Comparison of ENCODE assay signal across 12 cellular contexts in genomic region chr15:67043939-67044771, GRCh38. TPM values are rescaled to one million over a fixed set of nuclear protein-coding genes. Genes with fewer than 3 reads are reported as not detected.
DNase-seq lines count a peak whose midpoint lies in the region; ATAC-seq and TF ChIP-seq lines count a peak whose summit lies in the region.
"Had no signal": no experiment of that assay in that cellular context is flagged by ENCODE, and none has a peak within 500 bp of the region (broad histone marks: within the 10 kb centered on the region; RNA-seq: fewer than 3 reads in every experiment).

No MANE protein-coding gene starts in this region.

- no peak overlapping the region for H3K9ac ChIP-seq in SK-N-MC (ENCODE audit: insufficient read length)

- H3K4me3 ChIP-seq in SK-N-MC: no peak overlapping the region
- H3K4me3 ChIP-seq: skin epidermis had no signal

- H3K9me3 Mint-ChIP-seq in progenitor cell of endocrine pancreas (ENCODE audit: low read depth): no peaks in the 10 kb centered on the region
- H3K9me3 Mint-ChIP-seq: IgD-negative memory B cell had no signal

- H3K36me3 ChIP-seq in SK-N-MC (ENCODE audit: insufficient read depth, low read length): no peaks in the 10 kb centered on the region

- ATAC-seq in left lobe of liver: no peak

- no peak for TF ChIP-seq CTCF in progenitor cell of endocrine pancreas (IDR thresholded peaks at IDR 0.05; ENCODE audit: unreplicated experiment)

- no peaks in the 10 kb centered on the region for H3K36me3 Mint-ChIP-seq in progenitor cell of endocrine pancreas (ENCODE audit: insufficient read depth)
- H3K36me3 Mint-ChIP-seq: IgD-negative memory B cell had no signal

- H3K4me1 Mint-ChIP-seq in progenitor cell of endocrine pancreas (ENCODE audit: low read depth): peaks cover 42% of the 10 kb centered on the region

- peak overlapping the region; percentile 62; the same call in 1 of the 2 replicates for H3K27ac ChIP-seq in SK-N-MC

- no peaks in the 10 kb centered on the region for H3K27me3 Mint-ChIP-seq in progenitor cell of endocrine pancreas

- DNase-seq in ELR (ENCODE audit: low read depth) (peak; percentile 83), SK-N-MC (ENCODE audit: low read depth, low spot score) (no peak), fibroblast of gingiva (ENCODE audit: low read depth) (peak; percentile 92), progenitor cell of endocrine pancreas (ENCODE audit: low spot score, unreplicated experiment) (no peak), left lobe of liver (ENCODE audit: low spot score) (no peak), inferior parietal cortex (ENCODE audit: extremely low spot score) (no peak), HPDE6-E6E7 (ENCODE audit: extremely low spot score) (no peak)
- DNase-seq in stimulated activated CD4-positive, alpha-beta T cell treated with anti-CD3 and anti-CD28 coated beads, Interleukin-2, amount 100 ng/mL, for 24 hours: no peak
- DNase-seq: activated CD8-positive, alpha-beta memory T cell treated with anti-CD3 and anti-CD28 coated beads, Interleukin-2, amount 50 U/mL, for 4 hours; DMS153 had no signal

- H3K27ac Mint-ChIP-seq in progenitor cell of endocrine pancreas: peak overlapping the region; percentile 79

- no peak overlapping the region for H3K4me3 Mint-ChIP-seq in progenitor cell of endocrine pancreas (ENCODE audit: low read depth)
- H3K4me3 Mint-ChIP-seq: IgD-negative memory B cell had no signal

- H3K9me3 ChIP-seq in SK-N-MC (ENCODE audit: low read depth, low read length): no peaks in the 10 kb centered on the region

RNA-seq across cellular contexts. Expression of gene SMAD3, which starts 21.2 kb away (rescaled TPM):
- total RNA-seq in progenitor cell of endocrine pancreas: 49.9 and 51.3 TPM in 2 replicates
- 17.1 TPM for total RNA-seq in left lobe of liver

Comparison
In these comparisons a context has a peak if more than half of its experiments do, and no peak if none do; other contexts are left out.
1. DNase-seq: peak in ELR (single experiment) and fibroblast of gingiva (single experiment); none in SK-N-MC (single experiment), progenitor cell of endocrine pancreas (single experiment), left lobe of liver (single experiment), inferior parietal cortex (single experiment), stimulated activated CD4-positive, alpha-beta T cell treated with anti-CD3 and anti-CD28 coated beads, Interleukin-2, amount 100 ng/mL, for 24 hours (0 of 2) and HPDE6-E6E7 (single experiment).